7 cellular contexts compared by ENCODE assay signal in genomic region chr12:86296396-86296795, GRCh38. TPM values are rescaled to one million over a fixed set of nuclear protein-coding genes. Genes with fewer than 3 reads are reported as not detected.
"Had no signal": no experiment of that assay in that cellular context is flagged by ENCODE, and none has a peak within 500 bp of the region (broad histone marks: within the 10 kb centered on the region; RNA-seq: fewer than 3 reads in every experiment).

No MANE protein-coding gene starts in this region.

RNA-seq across cellular contexts. Expression of gene MGAT4C, which starts 40.2 kb away (rescaled TPM):
- total RNA-seq: kidney epithelial cell, left lobe of liver, mammary epithelial cell, mononuclear cell, myocyte had no signal
- polyA plus RNA-seq: immature natural killer cell, keratinocyte, mammary epithelial cell had no signal
